8 cellular contexts compared by ENCODE assay signal in the genomic region with DNA sequence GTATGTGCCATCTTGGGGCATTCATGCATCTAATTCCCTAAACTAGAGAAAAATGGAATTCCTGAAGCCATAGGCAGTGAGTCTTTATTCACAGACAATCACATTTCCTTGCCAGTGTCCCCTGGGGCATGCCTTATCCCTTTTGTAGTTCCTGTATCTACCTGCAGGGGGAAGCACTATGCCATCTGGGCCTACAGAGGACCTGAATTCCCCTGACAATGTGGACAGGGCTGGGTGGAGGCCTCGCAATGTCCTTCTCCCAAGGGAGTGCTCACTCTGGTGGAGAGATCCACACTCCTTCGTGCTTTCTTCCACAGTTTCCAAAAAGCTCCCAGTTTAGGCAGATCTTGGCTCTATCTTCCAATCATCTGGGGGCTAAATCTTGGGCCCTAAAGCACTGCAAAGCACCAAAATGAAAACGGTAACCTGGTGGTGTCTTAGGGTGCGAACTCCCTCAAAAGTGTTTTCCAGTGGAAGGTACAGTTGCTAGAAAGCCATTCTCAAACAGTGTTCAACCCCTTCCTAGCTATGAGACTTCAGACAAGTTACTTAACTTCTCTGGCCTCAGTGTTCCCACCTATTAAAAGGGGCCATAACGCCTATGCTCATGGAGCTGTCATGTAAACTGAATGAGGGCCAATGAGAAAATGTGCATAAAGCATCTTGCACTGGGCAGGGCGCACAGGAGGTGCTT. TPM values are rescaled to one million over a fixed set of nuclear protein-coding genes. Genes with fewer than 3 reads are reported as not detected.
DNase-seq lines count a peak whose midpoint lies in the region; ATAC-seq lines count a peak whose summit lies in the region.

No MANE protein-coding gene starts in this region.

- ATAC-seq in GM21423 (IDR thresholded peaks at IDR 0.05; ENCODE audit: unreplicated experiment) (peak; percentile 60), HG02852 (IDR thresholded peaks at IDR 0.05; ENCODE audit: unreplicated experiment) (no peak)

- H3K4me1 Mint-ChIP-seq in activated naive CD4-positive, alpha-beta T cell treated with anti-CD3 and anti-CD28 coated beads for 36 hours (ENCODE audit: low read depth), result peaks cover 19% of the 10 kb centered on the region

- CTCF ChIA-PET in activated naive CD4-positive, alpha-beta T cell treated with anti-CD3 and anti-CD28 coated beads for 36 hours (lab: Charles Lee), result interaction anchor here (0.6 to 7.5 kb wide), 19 partner anchors 10 to 197 kb away, joined by 3 to 83 read pairs (median 4); a partner anchor contains a TSS

- DNase-seq in D341Med (ENCODE audit: low spot score) (peak; percentile 81), Kasumi-1 (lab: John Stamatoyannopoulos, UW) (peak; percentile 50 to 52), SK-MEL-5 (ENCODE audit: low read depth, low spot score) (peak; percentile 90), glomerular endothelial cell (ENCODE audit: extremely low read depth, low read depth, low spot score) (peak; percentile 44), posterior cingulate gyrus (peak in 6 of 10 donors; percentile 41 to 91 (median 61))
- DNase-seq in activated naive CD4-positive, alpha-beta T cell treated with anti-CD3 and anti-CD28 coated beads for 36 hours, result peak; percentile 81

- no peak overlapping the region for H3K4me3 Mint-ChIP-seq in activated naive CD4-positive, alpha-beta T cell treated with anti-CD3 and anti-CD28 coated beads for 36 hours

- H3K9me3 Mint-ChIP-seq in activated naive CD4-positive, alpha-beta T cell treated with anti-CD3 and anti-CD28 coated beads for 36 hours, result no peaks in the 10 kb centered on the region

- intact Hi-C loops in activated naive CD4-positive, alpha-beta T cell treated with anti-CD3 and anti-CD28 coated beads for 36 hours (cut with micrococcal nuclease), result loop anchor here (1.0 to 10.0 kb wide), 9 partner anchors 20 to 520 kb away; a partner anchor contains a TSS
- intact Hi-C loops in posterior cingulate gyrus (cut with DNase I), result loop anchor here (2.0 kb wide), 1 partner anchor 165 kb away; no protein-coding TSS in a partner anchor

- no peaks in the 10 kb centered on the region for H3K27me3 Mint-ChIP-seq in activated naive CD4-positive, alpha-beta T cell treated with anti-CD3 and anti-CD28 coated beads for 36 hours (ENCODE audit: low read depth)

- in situ Hi-C loops in SK-MEL-5 (cut with HindIII; ENCODE audit: low pct_unique_long_range_greater_than_20kb, low sequenced_read_pairs), result no loop called here

- no peak overlapping the region for H3K27ac Mint-ChIP-seq in activated naive CD4-positive, alpha-beta T cell treated with anti-CD3 and anti-CD28 coated beads for 36 hours

- no peaks in the 10 kb centered on the region for H3K36me3 Mint-ChIP-seq in activated naive CD4-positive, alpha-beta T cell treated with anti-CD3 and anti-CD28 coated beads for 36 hours (ENCODE audit: low read depth)

RNA-seq across cellular contexts. Expression of a gene that starts 17.5 kb away (rescaled TPM):
- 4.5 and 6.1 TPM in 2 replicates for total RNA-seq in SK-MEL-5 (2014; rRNA removed; shearing (Covaris generic))
- polyA plus RNA-seq in SK-MEL-5 (2015; cell fraction: cytosol; rRNA removed), result 16.8 and 19.3 TPM in 2 replicates
- 106 and 146 TPM in 2 replicates for polyA plus RNA-seq in SK-MEL-5 (2015; cell fraction: nucleus; rRNA removed)
- total RNA-seq in activated naive CD4-positive, alpha-beta T cell treated with anti-CD3 and anti-CD28 coated beads for 36 hours, result 1 to 10 TPM; 1.9 to 2.1 TPM
- total RNA-seq in glomerular endothelial cell, result 0.68 and 1.9 TPM in 2 replicates
